ENCODE assay signal across 1 cellular context in the genomic region with DNA sequence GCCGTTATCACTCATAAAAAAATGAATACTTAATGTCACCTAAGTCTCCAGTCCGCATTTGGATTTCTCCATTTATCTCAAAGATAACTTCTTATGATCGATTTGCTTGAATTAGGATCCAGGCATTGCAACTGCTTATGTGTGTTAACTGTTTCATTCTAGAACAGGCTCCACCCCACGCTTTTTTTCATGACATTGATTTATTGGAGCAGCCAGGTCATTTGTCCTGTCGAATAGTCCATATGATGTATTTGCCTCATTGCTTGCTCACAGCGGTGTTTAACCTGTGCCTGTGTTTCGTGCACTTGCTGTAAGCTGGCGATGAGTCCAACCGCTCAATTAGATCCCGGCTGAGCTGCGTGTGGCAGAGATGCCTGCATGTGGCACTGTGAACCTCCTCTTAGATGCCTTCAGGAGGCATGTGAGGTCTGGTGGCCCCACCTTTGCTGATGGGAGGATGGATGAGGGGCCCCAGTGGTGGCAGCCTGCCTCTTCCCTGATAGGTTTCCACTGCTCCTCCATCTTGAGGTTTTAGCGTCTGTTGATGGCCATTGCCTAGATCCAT.
TF ChIP-seq lines count a peak whose summit lies in the region.

No MANE protein-coding gene starts in this region.

TF ChIP-seq in K562, 482 proteins besides CTCF, POLR2A, EP300 and RAD21:
- TF ChIP-seq, protein P1, sequence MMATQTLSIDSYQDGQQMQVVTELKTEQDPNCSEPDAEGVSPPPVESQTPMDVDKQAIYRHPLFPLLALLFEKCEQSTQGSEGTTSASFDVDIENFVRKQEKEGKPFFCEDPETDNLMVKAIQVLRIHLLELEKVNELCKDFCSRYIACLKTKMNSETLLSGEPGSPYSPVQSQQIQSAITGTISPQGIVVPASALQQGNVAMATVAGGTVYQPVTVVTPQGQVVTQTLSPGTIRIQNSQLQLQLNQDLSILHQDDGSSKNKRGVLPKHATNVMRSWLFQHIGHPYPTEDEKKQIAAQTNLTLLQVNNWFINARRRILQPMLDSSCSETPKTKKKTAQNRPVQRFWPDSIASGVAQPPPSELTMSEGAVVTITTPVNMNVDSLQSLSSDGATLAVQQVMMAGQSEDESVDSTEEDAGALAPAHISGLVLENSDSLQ (IDR thresholded peaks at IDR 0.05), result peak; percentile 65
- TF ChIP-seq ELF2 (CRISPR knock-in tag; IDR thresholded peaks at IDR 0.05) (no peak), MAFF (IDR thresholded peaks at IDR 0.05; ENCODE audit: low read length) (no peak), MEIS2 (IDR thresholded peaks at IDR 0.05; ENCODE audit: partially characterized antibody) (peak; percentile 53), CBX8 (IDR thresholded peaks at IDR 0.05; ENCODE audit: borderline replicate concordance, extremely low read depth, low read depth, low read length, poor library complexity, severe bottlenecking) (no peak), ZNF197 (CRISPR knock-in tag; IDR thresholded peaks at IDR 0.05; ENCODE audit: low read depth) (no peak), CBX1 (IDR thresholded peaks at IDR 0.05; ENCODE audit: low read depth) (no peak)
